Comparison of ENCODE assay signal across 1 cellular context in the genomic region with DNA sequence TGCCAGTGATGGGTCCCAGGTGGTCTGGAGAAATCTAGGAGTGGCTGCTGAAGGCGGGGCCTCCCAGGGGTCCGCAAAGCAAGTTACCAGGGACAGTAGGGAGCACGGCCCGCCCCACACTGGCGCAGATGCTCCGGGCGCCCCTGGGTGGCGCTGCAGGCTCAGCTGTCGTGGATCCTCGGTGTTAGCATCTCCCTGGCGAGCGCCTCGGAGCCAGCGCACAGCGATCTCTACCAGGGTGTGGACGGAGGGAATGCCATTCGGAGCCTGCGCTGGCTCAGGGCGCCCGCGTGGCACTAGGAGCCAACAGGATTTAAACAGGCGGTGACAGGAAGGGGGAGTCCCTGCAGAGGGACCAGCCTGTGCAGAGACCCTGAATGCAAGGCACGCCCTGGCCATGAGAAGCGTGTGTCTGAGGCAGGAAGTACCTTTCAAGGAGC.
TF ChIP-seq lines count a peak whose summit lies in the region.

No MANE protein-coding gene starts in this region.

TF ChIP-seq in GM12878, 131 proteins besides CTCF, POLR2A, EP300 and RAD21:
- TF ChIP-seq RUNX3 (IDR thresholded peaks at IDR 0.05; ENCODE audit: low read length), result no peak
- peak; percentile 72 for TF ChIP-seq SMC3 (IDR thresholded peaks at IDR 0.05; ENCODE audit: borderline replicate concordance, low read length)
- TF ChIP-seq NRF1 (conservative IDR thresholded peaks at IDR 0.05; ENCODE audit: low read depth, low read length), result no peak
- peak; percentile 48; the same call in 1 of the 2 replicates for TF ChIP-seq YY1 (IDR thresholded peaks at IDR 0.05; ENCODE audit: low read depth, low read length)
- TF ChIP-seq IKZF1 (conservative IDR thresholded peaks at IDR 0.05), result 0 out of 2 replicates have a peak, but pooled peaks have one; percentile 16
- no peak for TF ChIP-seq GABPA (IDR thresholded peaks at IDR 0.05; ENCODE audit: low read depth)
- TF ChIP-seq, protein P1, sequence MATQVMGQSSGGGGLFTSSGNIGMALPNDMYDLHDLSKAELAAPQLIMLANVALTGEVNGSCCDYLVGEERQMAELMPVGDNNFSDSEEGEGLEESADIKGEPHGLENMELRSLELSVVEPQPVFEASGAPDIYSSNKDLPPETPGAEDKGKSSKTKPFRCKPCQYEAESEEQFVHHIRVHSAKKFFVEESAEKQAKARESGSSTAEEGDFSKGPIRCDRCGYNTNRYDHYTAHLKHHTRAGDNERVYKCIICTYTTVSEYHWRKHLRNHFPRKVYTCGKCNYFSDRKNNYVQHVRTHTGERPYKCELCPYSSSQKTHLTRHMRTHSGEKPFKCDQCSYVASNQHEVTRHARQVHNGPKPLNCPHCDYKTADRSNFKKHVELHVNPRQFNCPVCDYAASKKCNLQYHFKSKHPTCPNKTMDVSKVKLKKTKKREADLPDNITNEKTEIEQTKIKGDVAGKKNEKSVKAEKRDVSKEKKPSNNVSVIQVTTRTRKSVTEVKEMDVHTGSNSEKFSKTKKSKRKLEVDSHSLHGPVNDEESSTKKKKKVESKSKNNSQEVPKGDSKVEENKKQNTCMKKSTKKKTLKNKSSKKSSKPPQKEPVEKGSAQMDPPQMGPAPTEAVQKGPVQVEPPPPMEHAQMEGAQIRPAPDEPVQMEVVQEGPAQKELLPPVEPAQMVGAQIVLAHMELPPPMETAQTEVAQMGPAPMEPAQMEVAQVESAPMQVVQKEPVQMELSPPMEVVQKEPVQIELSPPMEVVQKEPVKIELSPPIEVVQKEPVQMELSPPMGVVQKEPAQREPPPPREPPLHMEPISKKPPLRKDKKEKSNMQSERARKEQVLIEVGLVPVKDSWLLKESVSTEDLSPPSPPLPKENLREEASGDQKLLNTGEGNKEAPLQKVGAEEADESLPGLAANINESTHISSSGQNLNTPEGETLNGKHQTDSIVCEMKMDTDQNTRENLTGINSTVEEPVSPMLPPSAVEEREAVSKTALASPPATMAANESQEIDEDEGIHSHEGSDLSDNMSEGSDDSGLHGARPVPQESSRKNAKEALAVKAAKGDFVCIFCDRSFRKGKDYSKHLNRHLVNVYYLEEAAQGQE (IDR thresholded peaks at IDR 0.05; ENCODE audit: low read depth, low read length), result no peak
- TF ChIP-seq TCF3 (IDR thresholded peaks at IDR 0.05; ENCODE audit: borderline replicate concordance, insufficient read depth, low read depth, low read length), result 0 out of 2 replicates have a peak, but pooled peaks have one; percentile 41
- TF ChIP-seq SIN3A (IDR thresholded peaks at IDR 0.05; ENCODE audit: low read depth, low read length), result no peak
- TF ChIP-seq SUPT20H (IDR thresholded peaks at IDR 0.05; ENCODE audit: borderline replicate concordance, control insufficient read depth, low read depth, low read length), result no peak
- TF ChIP-seq BHLHE40 (IDR thresholded peaks at IDR 0.05; ENCODE audit: borderline replicate concordance in 1 of 2, low read depth in 2 of 2, low read length in 1 of 2), result peak in 1 of 2 experiments; percentile 16; a peak in 1 of 4 replicates
- TF ChIP-seq SMAD5 (IDR thresholded peaks at IDR 0.05; ENCODE audit: low read depth), result no peak
- TF ChIP-seq POU2F2 (IDR thresholded peaks at IDR 0.05; ENCODE audit: borderline replicate concordance, low read depth, low read length), result 0 out of 3 replicates have a peak, but pooled peaks have one; percentile 33
TF ChIP-seq in GM12878: peak in this region for 6.
